9 cellular contexts compared by ENCODE assay signal in genomic region chr2:27737676-27738348, GRCh38. TPM values are rescaled to one million over a fixed set of nuclear protein-coding genes. Genes with fewer than 3 reads are reported as not detected.
DNase-seq lines count a peak whose midpoint lies in the region; ATAC-seq and TF ChIP-seq lines count a peak whose summit lies in the region.
"Had no signal": no experiment of that assay in that cellular context is flagged by ENCODE, and none has a peak within 500 bp of the region (broad histone marks: within the 10 kb centered on the region; RNA-seq: fewer than 3 reads in every experiment).

No MANE protein-coding gene starts in this region.

- TF ChIP-seq EP300 in stomach (IDR thresholded peaks at IDR 0.05), result no peak

- no peak overlapping the region for H4K8ac ChIP-seq in mesendoderm (ENCODE audit: low read depth, low read length)

- WGBS in stomach, 5 donors, result 44 to 69% (median 57%) methylated on average over 7 of the region's 7 CpGs
- no CpG with 5 or more reads among the region's 7 CpGs for WGBS in mesendoderm (ENCODE audit: extremely low coverage, insufficient coverage, low lambda C conversion rate)

- no peak overlapping the region for H2BK15ac ChIP-seq in mesendoderm (replicated peaks; ENCODE audit: low read depth)

- CTCF ChIA-PET in HCT116 (lab: Charles Lee), result interaction anchor here (1.2 kb wide), 1 partner anchor 15 kb away, joined by 4 read pairs; no protein-coding TSS in a partner anchor

- H3K27me3 ChIP-seq in HCT116 (ENCODE audit: insufficient read depth, low read length), result no peaks in the 10 kb centered on the region
- no peaks in the 10 kb centered on the region for H3K27me3 ChIP-seq in stomach
- no peaks in the 10 kb centered on the region for H3K27me3 ChIP-seq in H7 (ENCODE audit: control insufficient read depth, insufficient read depth, low read length)
- H3K27me3 ChIP-seq in mesendoderm (ENCODE audit: insufficient read depth, low read length, poor library complexity), result no peaks in the 10 kb centered on the region

- no peaks in the 10 kb centered on the region for H3K9me3 ChIP-seq in HCT116 (ENCODE audit: control insufficient read depth in 1 of 2, insufficient read depth in 1 of 2, low read depth in 1 of 2, low read length in 2 of 2)
- no peaks in the 10 kb centered on the region for H3K9me3 ChIP-seq in stomach

- no peak overlapping the region for H2AK5ac ChIP-seq in mesendoderm (ENCODE audit: low read length)

- H3K79me2 ChIP-seq in HCT116 (ENCODE audit: insufficient read depth, low read length), result no peaks in the 10 kb centered on the region
- no peaks in the 10 kb centered on the region for H3K79me2 ChIP-seq in mesendoderm (ENCODE audit: control insufficient read depth, insufficient read depth, low read length)

- POLR2A ChIA-PET in HCT116 (lab: Charles Lee), result interaction anchor here (0.7 to 1.2 kb wide), 2 partner anchors 15 to 18 kb away, joined by 3 read pairs; no protein-coding TSS in a partner anchor

- no peak overlapping the region for H2BK5ac ChIP-seq in mesendoderm (ENCODE audit: low read length)

- TF ChIP-seq CTCF in HCT116 (IDR thresholded peaks at IDR 0.05 in 2 of 3, conservative IDR thresholded peaks at IDR 0.05 in 1 of 3; ENCODE audit: borderline replicate concordance in 1 of 3, insufficient read depth in 1 of 3, low read depth in 2 of 3, low read length in 2 of 3) (no peak), stomach (IDR thresholded peaks at IDR 0.05) (no peak)

- TF ChIP-seq POLR2A in HCT116 (IDR thresholded peaks at IDR 0.05; ENCODE audit: borderline replicate concordance, extremely low read depth, insufficient read depth, insufficient read length), result no peak
- TF ChIP-seq POLR2A in stomach (IDR thresholded peaks at IDR 0.05), result no peak

- H3K4me1 ChIP-seq in HCT116 (ENCODE audit: control insufficient read depth in 1 of 2, insufficient read depth in 2 of 2, low read length in 2 of 2) (peaks cover 0 to 10% of the 10 kb centered on the region in 2 experiments; a peak in 2 of 4 replicates), stomach (peaks cover 21 to 43% (median 24%) of the 10 kb centered on the region in 4 donors), mesendoderm (ENCODE audit: control insufficient read depth, low read depth, low read length) (no peaks in the 10 kb centered on the region)

- intact Hi-C loops in HCT116 (cut with micrococcal nuclease) (no loop called here), stomach (cut with DNase I; ENCODE audit: low total_unique reads) (no loop called here)

- no peak overlapping the region for H3K56ac ChIP-seq in mesendoderm (ENCODE audit: low read length)

- no peak overlapping the region for H3K4me3 ChIP-seq in HCT116 (replicated peaks in 1 of 2; ENCODE audit: low read depth in 1 of 2, low read length in 2 of 2)
- H3K4me3 ChIP-seq in stomach, result no peak overlapping the region
- H3K4me3 ChIP-seq in H7 (ENCODE audit: insufficient read depth, low read depth, low read length), result no peak overlapping the region
- no peak overlapping the region for H3K4me3 ChIP-seq in mesendoderm (ENCODE audit: low read length)

- H3K9me2 ChIP-seq in HCT116 (ENCODE audit: insufficient read depth), result no peaks in the 10 kb centered on the region

- RAD21 ChIA-PET in HCT116 (lab: Charles Lee; ENCODE audit: low non-redundant PET in 1 of 2, low total read pairs in 2 of 2, uncharacterized antibody in 2 of 2, unreplicated experiment in 2 of 2), result no interaction called here

- no peak overlapping the region for H3K9ac ChIP-seq in HCT116 (ENCODE audit: low read length)
- H3K9ac ChIP-seq in mesendoderm (ENCODE audit: low read length), result no peak overlapping the region

- no peak overlapping the region for H3K4ac ChIP-seq in mesendoderm (ENCODE audit: low read depth, low read length)

- H3K4me2 ChIP-seq in HCT116 (ENCODE audit: low read length), result no peak overlapping the region
- H3K4me2 ChIP-seq in mesendoderm (ENCODE audit: low read length), result no peak overlapping the region

- H3K23ac ChIP-seq in mesendoderm (ENCODE audit: low read length), result no peak overlapping the region

- no peak for TF ChIP-seq RAD21 in HCT116 (IDR thresholded peaks at IDR 0.05; ENCODE audit: low read depth)

- H2AFZ ChIP-seq in HCT116 (ENCODE audit: low read depth, low read length, poor library complexity, severe bottlenecking), result no peak overlapping the region

- H3K27ac ChIP-seq in HCT116 (ENCODE audit: low read depth, low read length) (no peak overlapping the region), angular gyrus (ENCODE audit: low read depth, low read length) (peak overlapping the region; percentile 31), stomach (peak overlapping the region; percentile 5 to 92 (median 86)), mesendoderm (ENCODE audit: low read depth, low read length) (no peak overlapping the region)

- ATAC-seq in HCT116 (no peak), GM21381 (IDR thresholded peaks at IDR 0.05; ENCODE audit: unreplicated experiment) (no peak)

- no peaks in the 10 kb centered on the region for H4K20me1 ChIP-seq in HCT116 (ENCODE audit: insufficient read depth)

- H3K79me1 ChIP-seq in mesendoderm (ENCODE audit: low read length), result no peaks in the 10 kb centered on the region

- no peaks in the 10 kb centered on the region for H3K36me3 ChIP-seq in HCT116 (ENCODE audit: control insufficient read depth in 1 of 2, insufficient read depth in 2 of 2, low read length in 2 of 2)
- no peaks in the 10 kb centered on the region for H3K36me3 ChIP-seq in stomach
- H3K36me3 ChIP-seq in H7 (replicated peaks; ENCODE audit: control insufficient read depth, insufficient read depth, low read length), result no peaks in the 10 kb centered on the region
- no peaks in the 10 kb centered on the region for H3K36me3 ChIP-seq in mesendoderm (ENCODE audit: control insufficient read depth, insufficient read depth, low read length)

- no peak for DNase-seq in HCT116 (ENCODE audit: low read depth, low spot score)
- peak; percentile 41 for DNase-seq in hepatic stellate cell (ENCODE audit: low spot score)
- peak; percentile 53 for DNase-seq in stomach
- no peak for DNase-seq in H7
- no peak for DNase-seq in NCI-H526 (lab: John Stamatoyannopoulos, UW)
- no peak for DNase-seq in mesendoderm
- DNase-seq: activated CD4-positive, alpha-beta T cell treated with anti-CD3 and anti-CD28 coated beads, Interleukin-2, amount 50 U/mL, for 1 hour had no signal

- H3K18ac ChIP-seq in mesendoderm (ENCODE audit: low read length), result no peak overlapping the region

- BruUV-seq in HCT116 (replicated peaks; lab: Mats Ljungman, UMichigan), result no TSS peak

- no peak overlapping the region for H4K5ac ChIP-seq in mesendoderm (ENCODE audit: low read length)

- H2BK120ac ChIP-seq in mesendoderm (ENCODE audit: low read depth, low read length), result no peak overlapping the region

TF ChIP-seq in HCT116, 20 proteins besides CTCF, POLR2A, EP300 and RAD21:
- no peak for TF ChIP-seq ZFX (IDR thresholded peaks at IDR 0.05)
- no peak for TF ChIP-seq ZNF274 (IDR thresholded peaks at IDR 0.05; ENCODE audit: low read depth, low read length)
- no peak for TF ChIP-seq EZH2phosphoT487 (IDR thresholded peaks at IDR 0.05; ENCODE audit: borderline replicate concordance)
- no peak for TF ChIP-seq CBX3 (IDR thresholded peaks at IDR 0.05; ENCODE audit: low read depth)
- TF ChIP-seq CEBPB (IDR thresholded peaks at IDR 0.05; ENCODE audit: low read depth), result peak; percentile 39; the same call in 1 of the 2 replicates
- no peak for TF ChIP-seq SP1 (IDR thresholded peaks at IDR 0.05; ENCODE audit: low read depth)
- TF ChIP-seq, protein P1, sequence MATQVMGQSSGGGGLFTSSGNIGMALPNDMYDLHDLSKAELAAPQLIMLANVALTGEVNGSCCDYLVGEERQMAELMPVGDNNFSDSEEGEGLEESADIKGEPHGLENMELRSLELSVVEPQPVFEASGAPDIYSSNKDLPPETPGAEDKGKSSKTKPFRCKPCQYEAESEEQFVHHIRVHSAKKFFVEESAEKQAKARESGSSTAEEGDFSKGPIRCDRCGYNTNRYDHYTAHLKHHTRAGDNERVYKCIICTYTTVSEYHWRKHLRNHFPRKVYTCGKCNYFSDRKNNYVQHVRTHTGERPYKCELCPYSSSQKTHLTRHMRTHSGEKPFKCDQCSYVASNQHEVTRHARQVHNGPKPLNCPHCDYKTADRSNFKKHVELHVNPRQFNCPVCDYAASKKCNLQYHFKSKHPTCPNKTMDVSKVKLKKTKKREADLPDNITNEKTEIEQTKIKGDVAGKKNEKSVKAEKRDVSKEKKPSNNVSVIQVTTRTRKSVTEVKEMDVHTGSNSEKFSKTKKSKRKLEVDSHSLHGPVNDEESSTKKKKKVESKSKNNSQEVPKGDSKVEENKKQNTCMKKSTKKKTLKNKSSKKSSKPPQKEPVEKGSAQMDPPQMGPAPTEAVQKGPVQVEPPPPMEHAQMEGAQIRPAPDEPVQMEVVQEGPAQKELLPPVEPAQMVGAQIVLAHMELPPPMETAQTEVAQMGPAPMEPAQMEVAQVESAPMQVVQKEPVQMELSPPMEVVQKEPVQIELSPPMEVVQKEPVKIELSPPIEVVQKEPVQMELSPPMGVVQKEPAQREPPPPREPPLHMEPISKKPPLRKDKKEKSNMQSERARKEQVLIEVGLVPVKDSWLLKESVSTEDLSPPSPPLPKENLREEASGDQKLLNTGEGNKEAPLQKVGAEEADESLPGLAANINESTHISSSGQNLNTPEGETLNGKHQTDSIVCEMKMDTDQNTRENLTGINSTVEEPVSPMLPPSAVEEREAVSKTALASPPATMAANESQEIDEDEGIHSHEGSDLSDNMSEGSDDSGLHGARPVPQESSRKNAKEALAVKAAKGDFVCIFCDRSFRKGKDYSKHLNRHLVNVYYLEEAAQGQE (IDR thresholded peaks at IDR 0.05; ENCODE audit: low read depth), result no peak
- TF ChIP-seq SRF (IDR thresholded peaks at IDR 0.05; ENCODE audit: low read depth), result no peak
TF ChIP-seq in HCT116: peak in this region for 1.

RNA-seq across cellular contexts. Expression of gene MRPL33, which starts 33.7 kb away (rescaled TPM):
- total RNA-seq in HCT116 (2021; ENCODE audit: unreplicated experiment) (66.3 TPM), stomach (100 to 1,000 TPM in 2 of 5 donors, 10 to 100 TPM in 2, 1 to 10 TPM in 1; 8.2 to 226 (median 25.5) TPM)
- 26.1 and 35.9 TPM in 2 replicates for polyA plus RNA-seq in HCT116 (2012)
- 100 to 1,000 TPM; 149 to 268 (median 193) TPM for polyA plus RNA-seq in stomach
- total RNA-seq in H7 (2014; rRNA removed; shearing (Covaris generic)), result 76.5 and 81.9 TPM in 2 replicates
- 299 TPM for polyA plus RNA-seq in mesendoderm (2013, experiment 1 of 2)
- 308 TPM for polyA plus RNA-seq in mesendoderm (2013, experiment 2 of 2)

Comparison
In these comparisons a context has a peak if more than half of its experiments do, and no peak if none do; other contexts are left out.
1. DNase-seq: peak in hepatic stellate cell (single experiment) and stomach (single experiment); none in HCT116 (single experiment), H7 (single experiment), NCI-H526 (0 of 2) and mesendoderm (single experiment).
2. H3K27ac ChIP-seq: peak in angular gyrus (single experiment) and stomach (5 of 5); none in HCT116 (single experiment) and mesendoderm (single experiment).